ENCODE assay signal across 18 cellular contexts in the genomic region with DNA sequence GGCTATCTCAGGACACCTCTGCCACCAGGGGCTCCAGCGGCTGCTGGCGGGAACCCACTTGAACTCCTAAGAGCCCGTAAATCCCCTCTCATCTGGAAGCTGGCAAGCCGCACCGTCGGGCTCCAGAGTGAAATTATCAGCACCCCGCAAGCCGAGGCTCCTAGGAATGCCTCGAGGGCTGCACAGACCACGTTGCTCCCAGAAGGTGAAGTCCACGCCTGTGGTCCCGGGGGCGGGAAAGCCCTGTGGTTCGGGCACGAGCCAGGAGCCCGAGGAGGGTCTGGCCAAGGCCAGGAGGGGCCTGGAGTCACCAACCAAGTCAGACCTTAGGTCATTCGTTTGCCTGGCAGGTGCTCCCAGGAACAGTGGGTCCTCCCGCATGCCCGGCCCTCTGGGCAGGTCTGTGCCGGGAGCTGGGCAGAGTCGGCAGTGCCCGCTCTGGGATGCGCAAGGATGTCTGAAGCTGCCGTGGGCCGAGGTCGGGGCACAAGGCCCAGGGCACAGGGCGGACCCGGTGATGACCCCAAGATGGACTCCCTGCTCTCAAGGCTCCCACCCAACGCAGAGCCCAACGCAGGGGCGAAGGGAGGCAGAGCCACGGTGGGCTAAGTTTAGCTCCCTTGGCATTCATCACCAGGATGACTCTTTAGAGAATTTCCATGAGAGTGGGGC. TPM values are rescaled to one million over a fixed set of nuclear protein-coding genes. Genes with fewer than 3 reads are reported as not detected.
"Had no signal": no experiment of that assay in that cellular context is flagged by ENCODE, and none has a peak within 500 bp of the region (broad histone marks: within the 10 kb centered on the region; RNA-seq: fewer than 3 reads in every experiment).

No MANE protein-coding gene starts in this region.

- H3K36me3 ChIP-seq: gastroesophageal sphincter, lower lobe of right lung, uterus had no signal

- H3K27ac ChIP-seq: epithelial cell of prostate, gastroesophageal sphincter, lower lobe of right lung, psoas muscle, testis, uterus had no signal

- H3K36me3 Mint-ChIP-seq: naive thymus-derived CD4-positive, alpha-beta T cell had no signal

- H3K27me3 ChIP-seq: testis had no signal

- DNase-seq: activated CD4-positive, alpha-beta T cell treated with anti-CD3 and anti-CD28 coated beads, Interleukin-2, amount 50 U/mL, for 1 hour; activated naive CD4-positive, alpha-beta T cell; activated T-cell treated with anti-CD3 and anti-CD28 coated beads, Interleukin-2, amount 50 U/mL, for 48 hours; cortex of kidney; effector memory CD4-positive, alpha-beta T cell; stimulated activated CD4-positive, alpha-beta T cell treated with anti-CD3 and anti-CD28 coated beads, Interleukin-2, amount 100 ng/mL, for 48 hours; stimulated activated naive CD4-positive, alpha-beta T cell treated with Interleukin-2 at 50 U/mL for 16 hours; T-helper 17 cell; uterus had no signal

- H3K4me3 ChIP-seq: gastroesophageal sphincter, lower lobe of right lung, psoas muscle, testis, uterus had no signal

- H3K27ac Mint-ChIP-seq: naive thymus-derived CD4-positive, alpha-beta T cell; T-helper 17 cell had no signal

- H3K4me3 Mint-ChIP-seq: naive thymus-derived CD4-positive, alpha-beta T cell; T-helper 17 cell had no signal

- H3K9me3 ChIP-seq: gastroesophageal sphincter, lower lobe of right lung, psoas muscle, testis, uterus had no signal

- H3K9me3 Mint-ChIP-seq: naive thymus-derived CD4-positive, alpha-beta T cell had no signal

- H3K27me3 Mint-ChIP-seq: T-helper 17 cell had no signal

- H3K4me1 ChIP-seq: gastroesophageal sphincter, lower lobe of right lung, psoas muscle, uterus had no signal

RNA-seq across cellular contexts. Expression of a gene that starts 8.9 kb away (rescaled TPM):
- total RNA-seq: astrocyte; gastroesophageal sphincter; lower lobe of right lung; mononuclear cell; naive thymus-derived CD4-positive, alpha-beta T cell; psoas muscle; T-helper 17 cell; uterus had no signal
- polyA plus RNA-seq: keratinocyte; naive thymus-derived CD4-positive, alpha-beta T cell; psoas muscle had no signal

RNA-seq across cellular contexts. Expression of a gene that starts 38.9 kb away (rescaled TPM):
- total RNA-seq: mononuclear cell, T-helper 17 cell had no signal
- polyA plus RNA-seq: naive thymus-derived CD4-positive, alpha-beta T cell had no signal
